1 cellular context compared by ENCODE assay signal in the genomic region with DNA sequence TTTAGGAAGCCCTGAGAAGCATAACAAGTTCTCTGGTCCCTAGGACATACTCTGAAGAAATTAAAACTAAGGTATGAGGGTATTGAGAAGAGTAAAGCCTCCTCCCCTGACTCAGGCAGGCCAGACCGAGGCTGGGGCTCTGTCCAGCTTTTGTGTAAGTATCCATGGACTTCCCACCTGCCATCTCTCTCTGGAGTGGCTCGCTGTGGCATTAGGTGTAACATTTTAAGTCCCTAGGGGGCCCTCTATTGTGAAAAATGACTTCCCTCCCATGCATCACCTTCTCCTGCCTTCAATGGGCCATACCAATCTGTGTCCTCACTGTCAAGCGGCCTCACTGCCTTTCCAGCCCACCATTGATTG.
TF ChIP-seq lines count a peak whose summit lies in the region.

No MANE protein-coding gene starts in this region.

TF ChIP-seq in HEK293, 187 proteins besides CTCF, POLR2A, EP300 and RAD21 (continued from another document):
- TF ChIP-seq, protein P1, sequence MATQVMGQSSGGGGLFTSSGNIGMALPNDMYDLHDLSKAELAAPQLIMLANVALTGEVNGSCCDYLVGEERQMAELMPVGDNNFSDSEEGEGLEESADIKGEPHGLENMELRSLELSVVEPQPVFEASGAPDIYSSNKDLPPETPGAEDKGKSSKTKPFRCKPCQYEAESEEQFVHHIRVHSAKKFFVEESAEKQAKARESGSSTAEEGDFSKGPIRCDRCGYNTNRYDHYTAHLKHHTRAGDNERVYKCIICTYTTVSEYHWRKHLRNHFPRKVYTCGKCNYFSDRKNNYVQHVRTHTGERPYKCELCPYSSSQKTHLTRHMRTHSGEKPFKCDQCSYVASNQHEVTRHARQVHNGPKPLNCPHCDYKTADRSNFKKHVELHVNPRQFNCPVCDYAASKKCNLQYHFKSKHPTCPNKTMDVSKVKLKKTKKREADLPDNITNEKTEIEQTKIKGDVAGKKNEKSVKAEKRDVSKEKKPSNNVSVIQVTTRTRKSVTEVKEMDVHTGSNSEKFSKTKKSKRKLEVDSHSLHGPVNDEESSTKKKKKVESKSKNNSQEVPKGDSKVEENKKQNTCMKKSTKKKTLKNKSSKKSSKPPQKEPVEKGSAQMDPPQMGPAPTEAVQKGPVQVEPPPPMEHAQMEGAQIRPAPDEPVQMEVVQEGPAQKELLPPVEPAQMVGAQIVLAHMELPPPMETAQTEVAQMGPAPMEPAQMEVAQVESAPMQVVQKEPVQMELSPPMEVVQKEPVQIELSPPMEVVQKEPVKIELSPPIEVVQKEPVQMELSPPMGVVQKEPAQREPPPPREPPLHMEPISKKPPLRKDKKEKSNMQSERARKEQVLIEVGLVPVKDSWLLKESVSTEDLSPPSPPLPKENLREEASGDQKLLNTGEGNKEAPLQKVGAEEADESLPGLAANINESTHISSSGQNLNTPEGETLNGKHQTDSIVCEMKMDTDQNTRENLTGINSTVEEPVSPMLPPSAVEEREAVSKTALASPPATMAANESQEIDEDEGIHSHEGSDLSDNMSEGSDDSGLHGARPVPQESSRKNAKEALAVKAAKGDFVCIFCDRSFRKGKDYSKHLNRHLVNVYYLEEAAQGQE (tag by site-specific recombination; IDR thresholded peaks at IDR 0.05): peak; percentile 66
